In genomic region chr17:51046527-51047384, GRCh38 we compare ENCODE assay signal across 8 cellular contexts.
DNase-seq lines count a peak whose midpoint lies in the region; ATAC-seq and FAIRE-seq lines count a peak whose summit lies in the region.

No MANE protein-coding gene starts in this region.

- ATAC-seq in HG03135 (IDR thresholded peaks at IDR 0.05; ENCODE audit: unreplicated experiment) (no peak), GM19351 (IDR thresholded peaks at IDR 0.05; ENCODE audit: unreplicated experiment) (no peak)

- DNase-seq in HuH-7 (ENCODE audit: low spot score): peak; percentile 17
- peak; percentile 97 for DNase-seq in SK-N-DZ (ENCODE audit: low spot score)
- peak; percentile 24 to 55 for DNase-seq in frontal cortex (ENCODE audit: low spot score in 2 of 2)
- DNase-seq in non-pigmented ciliary epithelial cell (ENCODE audit: low read depth): peak; percentile 93
- DNase-seq in stimulated activated naive CD4-positive, alpha-beta T cell treated with Interleukin-2 at 50 U/mL for 16 hours (lab: John Stamatoyannopoulos, UW): no peak
- no peak for DNase-seq in activated naive CD4-positive, alpha-beta T cell (lab: John Stamatoyannopoulos, UW)

- FAIRE-seq in frontal cortex (lab: Jason Lieb, UNC): no peak

Comparison
In these comparisons a context has a peak if more than half of its experiments do, and no peak if none do; other contexts are left out.
1. DNase-seq: peak in HuH-7 (single experiment), SK-N-DZ (single experiment), frontal cortex (2 of 2) and non-pigmented ciliary epithelial cell (single experiment); none in stimulated activated naive CD4-positive, alpha-beta T cell treated with Interleukin-2 at 50 U/mL for 16 hours (single experiment) and activated naive CD4-positive, alpha-beta T cell (0 of 4).